ENCODE assay signal across 24 cellular contexts in genomic region chr7:141203177-141203576, GRCh38.
DNase-seq lines count a peak whose midpoint lies in the region; ATAC-seq, FAIRE-seq and TF ChIP-seq lines count a peak whose summit lies in the region.
"Had no signal": no experiment of that assay in that cellular context is flagged by ENCODE, and none has a peak within 500 bp of the region (broad histone marks: within the 10 kb centered on the region; RNA-seq: fewer than 3 reads in every experiment).

No MANE protein-coding gene starts in this region.

- H3K9me3 Mint-ChIP-seq in glutamatergic neuron (ENCODE audit: unreplicated experiment): peaks cover 12% of the 10 kb centered on the region
- H3K9me3 Mint-ChIP-seq: CD4-positive, CD25-positive, alpha-beta regulatory T cell; CD8-positive, alpha-beta T cell had no signal

- peaks cover 58% of the 10 kb centered on the region for H3K4me1 Mint-ChIP-seq in glutamatergic neuron (ENCODE audit: low read depth, unreplicated experiment)
- H3K4me1 Mint-ChIP-seq: B cell; CD4-positive, CD25-positive, alpha-beta regulatory T cell had no signal

- H3K9me3 ChIP-seq in HepG2 (ENCODE audit: low read length) (no peaks in the 10 kb centered on the region), right lobe of liver (no peaks in the 10 kb centered on the region), WERI-Rb-1 (ENCODE audit: severe bottlenecking) (no peaks in the 10 kb centered on the region)
- H3K9me3 ChIP-seq: BLaER1, Caco-2 had no signal

- no peak for ATAC-seq in HepG2
- ATAC-seq in right lobe of liver: no peak
- ATAC-seq in GM21717 (IDR thresholded peaks at IDR 0.05; ENCODE audit: unreplicated experiment): no peak
- ATAC-seq: CD8-positive, alpha-beta T cell; GM12878 had no signal

- no peak for FAIRE-seq in HepG2 (lab: Jason Lieb, UNC)
- FAIRE-seq: A204.1, GM12878 had no signal

- CTCF ChIA-PET in HepG2 (lab: Yijun Ruan, JAX; ENCODE audit: low intra/inter-chr PET ratio, low total read pairs): no interaction called here

- no peaks in the 10 kb centered on the region for H3K79me2 ChIP-seq in HepG2 (ENCODE audit: insufficient read depth, low read length)

- peak overlapping the region; percentile 82 for H3K27ac Mint-ChIP-seq in glutamatergic neuron (ENCODE audit: unreplicated experiment)
- H3K27ac Mint-ChIP-seq: B cell; CD4-positive, CD25-positive, alpha-beta regulatory T cell; CD8-positive, alpha-beta T cell had no signal

- in situ Hi-C loops in HepG2 (cut with HindIII; ENCODE audit: extremely low pct_ligation_motif_present, low pct_unique_long_range_greater_than_20kb): no loop called here

- no peak overlapping the region for H3K9ac ChIP-seq in HepG2 (ENCODE audit: insufficient read depth, low read depth, low read length)
- H3K9ac ChIP-seq: BLaER1 had no signal

- H3K27ac ChIP-seq in HepG2 (ENCODE audit: extremely low read length, insufficient read depth, low read length) (no peak overlapping the region), right lobe of liver (no peak overlapping the region), WERI-Rb-1 (peak overlapping the region; percentile 87)
- H3K27ac ChIP-seq: 22Rv1, BLaER1, C4-2B had no signal

- no peak overlapping the region for H2AFZ ChIP-seq in HepG2 (ENCODE audit: low read length)

- BruUV-seq in HepG2 (replicated peaks; lab: Mats Ljungman, UMichigan): no TSS peak

- H3K4me1 ChIP-seq in HepG2 (ENCODE audit: insufficient read depth, low read length) (no peaks in the 10 kb centered on the region), right lobe of liver (no peaks in the 10 kb centered on the region)
- H3K4me1 ChIP-seq: BLaER1, Caco-2 had no signal

- H3K36me3 Mint-ChIP-seq in glutamatergic neuron (ENCODE audit: unreplicated experiment): no peaks in the 10 kb centered on the region
- H3K36me3 Mint-ChIP-seq: CD4-positive, CD25-positive, alpha-beta regulatory T cell; CD8-positive, alpha-beta T cell had no signal

- H3K36me3 ChIP-seq in HepG2 (replicated peaks in 1 of 2; ENCODE audit: control insufficient read depth in 1 of 2, insufficient read depth in 2 of 2, low read length in 2 of 2) (no peaks in the 10 kb centered on the region), right lobe of liver (no peaks in the 10 kb centered on the region), WERI-Rb-1 (no peaks in the 10 kb centered on the region)
- H3K36me3 ChIP-seq: BLaER1 had no signal

- POLR2A ChIA-PET in HepG2 (lab: Yijun Ruan, JAX): no interaction called here

- H3K4me3 Mint-ChIP-seq in glutamatergic neuron (ENCODE audit: unreplicated experiment): peak overlapping the region; percentile 40
- H3K4me3 Mint-ChIP-seq: B cell; CD4-positive, CD25-positive, alpha-beta regulatory T cell; CD8-positive, alpha-beta T cell had no signal

- intact Hi-C loops in HepG2 (cut with micrococcal nuclease; ENCODE audit: unreplicated experiment): no loop called here
- intact Hi-C loops in right lobe of liver (cut with DNase I): no loop called here

- TF ChIP-seq CTCF in HepG2 (CRISPR knock-in tag; IDR thresholded peaks at IDR 0.05): no peak
- no peak for TF ChIP-seq CTCF in right lobe of liver (IDR thresholded peaks at IDR 0.05)
- TF ChIP-seq CTCF in WERI-Rb-1 (IDR thresholded peaks at IDR 0.05; ENCODE audit: low read depth, low read length): no peak
- no peak for TF ChIP-seq CTCF in glutamatergic neuron (IDR thresholded peaks at IDR 0.05; ENCODE audit: partially characterized antibody, unreplicated experiment)

- peaks cover 9% of the 10 kb centered on the region for H3K27me3 Mint-ChIP-seq in glutamatergic neuron (ENCODE audit: unreplicated experiment)

- 25% methylated on average over 6 of the region's 6 CpGs for WGBS in HepG2 (ENCODE audit: low lambda C conversion rate)
- 71% methylated on average over 5 of the region's 6 CpGs for WGBS in right lobe of liver (ENCODE audit: insufficient coverage, low coverage, low lambda C conversion rate, missing lambda C conversion rate)

- TF ChIP-seq EP300 in HepG2 (IDR thresholded peaks at IDR 0.05; ENCODE audit: low read depth in 2 of 2, low read length in 2 of 2): no peak
- TF ChIP-seq EP300 in HepG2 (CRISPR knock-in tag; IDR thresholded peaks at IDR 0.05; ENCODE audit: borderline replicate concordance): no peak

- no peak overlapping the region for H3K4me2 ChIP-seq in HepG2 (ENCODE audit: low read depth, low read length)
- H3K4me2 ChIP-seq: BLaER1 had no signal

- no peak for TF ChIP-seq RAD21 in HepG2 (CRISPR knock-in tag; IDR thresholded peaks at IDR 0.05)

- no peak overlapping the region for H3K4me3 ChIP-seq in HepG2 (replicated peaks in 1 of 3; ENCODE audit: insufficient read depth in 1 of 3, low read depth in 2 of 3, low read length in 3 of 3)
- no peak overlapping the region for H3K4me3 ChIP-seq in right lobe of liver
- H3K4me3 ChIP-seq in WERI-Rb-1 (ENCODE audit: low read depth, low read length): peak overlapping the region; percentile 24
- H3K4me3 ChIP-seq: BLaER1, GM12878 had no signal

- H4K20me1 ChIP-seq in HepG2 (ENCODE audit: insufficient read depth, low read length): no peaks in the 10 kb centered on the region
- H4K20me1 ChIP-seq: BLaER1 had no signal

- peaks cover 0 to 28% of the 10 kb centered on the region in 2 experiments; a peak in 3 of 5 replicates for H3K27me3 ChIP-seq in HepG2 (ENCODE audit: control insufficient read depth in 1 of 2, insufficient read depth in 2 of 2, low read length in 2 of 2)
- H3K27me3 ChIP-seq in right lobe of liver: peaks cover 0 to 3% of the 10 kb centered on the region in 2 donors
- H3K27me3 ChIP-seq in WERI-Rb-1 (ENCODE audit: insufficient read depth, low read depth, severe bottlenecking): no peaks in the 10 kb centered on the region
- H3K27me3 ChIP-seq: BLaER1 had no signal

- TF ChIP-seq POLR2A in HepG2 (IDR thresholded peaks at IDR 0.05; ENCODE audit: insufficient read depth in 1 of 2, low read depth in 2 of 2, low read length in 2 of 2) (no peak), right lobe of liver (IDR thresholded peaks at IDR 0.05) (no peak)

- DNase-seq in HepG2 (ENCODE audit: low spot score) (no peak), right lobe of liver (no peak), WERI-Rb-1 (peak; percentile 53), glutamatergic neuron (no peak), HUDEP-2 (lab: John Stamatoyannopoulos, UW; ENCODE audit: unreplicated experiment in 76 of 76) (no peak), NCI-H526 treated with DMSO at 0.1 percent for 48 hours (lab: John Stamatoyannopoulos, UW) (no peak)
- no peak for DNase-seq in activated naive CD4-positive, alpha-beta T cell treated with Interleukin-2 at 50 U/mL for 16 hours
- DNase-seq: Caco-2; CD4-positive, CD25-positive, alpha-beta regulatory T cell; CD8-positive, alpha-beta T cell; DMS 273 treated with DMSO at 0.1 percent for 48 hours; DMS79; EL; GDM1; GOT3; H7; HCEC 1CT had no signal

TF ChIP-seq in HepG2, 621 proteins besides CTCF, POLR2A, EP300 and RAD21:
- TF ChIP-seq ZKSCAN5 (CRISPR knock-in tag; IDR thresholded peaks at IDR 0.05) (no peak), ZNF44 (CRISPR knock-in tag; IDR thresholded peaks at IDR 0.05) (no peak)
- TF ChIP-seq, protein P1, sequence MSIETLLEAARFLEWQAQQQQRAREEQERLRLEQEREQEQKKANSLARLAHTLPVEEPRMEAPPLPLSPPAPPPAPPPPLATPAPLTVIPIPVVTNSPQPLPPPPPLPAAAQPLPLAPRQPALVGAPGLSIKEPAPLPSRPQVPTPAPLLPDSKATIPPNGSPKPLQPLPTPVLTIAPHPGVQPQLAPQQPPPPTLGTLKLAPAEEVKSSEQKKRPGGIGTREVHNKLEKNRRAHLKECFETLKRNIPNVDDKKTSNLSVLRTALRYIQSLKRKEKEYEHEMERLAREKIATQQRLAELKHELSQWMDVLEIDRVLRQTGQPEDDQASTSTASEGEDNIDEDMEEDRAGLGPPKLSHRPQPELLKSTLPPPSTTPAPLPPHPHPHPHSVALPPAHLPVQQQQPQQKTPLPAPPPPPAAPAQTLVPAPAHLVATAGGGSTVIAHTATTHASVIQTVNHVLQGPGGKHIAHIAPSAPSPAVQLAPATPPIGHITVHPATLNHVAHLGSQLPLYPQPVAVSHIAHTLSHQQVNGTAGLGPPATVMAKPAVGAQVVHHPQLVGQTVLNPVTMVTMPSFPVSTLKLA (IDR thresholded peaks at IDR 0.05): peak; percentile 83
